In the genomic region with DNA sequence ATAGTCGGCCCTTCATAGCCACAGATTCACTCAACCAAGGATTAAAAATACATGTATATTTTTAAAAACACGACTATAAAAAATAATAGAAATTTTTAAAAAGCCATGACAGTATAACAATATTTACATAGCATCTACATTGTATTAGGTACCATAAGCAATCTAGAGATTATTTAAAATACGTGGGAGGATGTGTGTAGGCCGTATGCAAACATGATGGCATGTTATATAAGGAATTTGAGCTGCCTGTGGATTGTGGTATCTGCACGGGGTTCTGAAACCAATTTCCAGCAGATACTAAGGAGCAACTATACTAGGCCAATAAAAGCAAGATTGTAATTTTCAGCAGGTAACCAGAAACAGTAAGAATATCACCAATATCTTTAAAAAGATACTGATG, we compare ENCODE assay signal across 23 cellular contexts.
"Had no signal": no experiment of that assay in that cellular context is flagged by ENCODE, and none has a peak within 500 bp of the region (broad histone marks: within the 10 kb centered on the region; RNA-seq: fewer than 3 reads in every experiment).

No MANE protein-coding gene starts in this region.

- ATAC-seq: foreskin keratinocyte; left cardiac atrium; left ventricle myocardium superior; mucosa of descending colon; naive thymus-derived CD8-positive, alpha-beta T cell; stimulated activated memory B cell treated with anti-CD40 and anti-IgM and Interleukin-4, amounts not matched to agents 10 μg/mL and 1 μg/mL and 100 μg/mL, for 72 hours; upper lobe of right lung had no signal

- H3K9me3 ChIP-seq: mucosa of descending colon, ovary, tibial nerve, upper lobe of right lung, vagina had no signal

- H3K9me3 Mint-ChIP-seq: immature natural killer cell; stimulated activated memory B cell treated with anti-CD40 and anti-IgM and Interleukin-4, amounts not matched to agents 10 μg/mL and 1 μg/mL and 100 μg/mL, for 72 hours had no signal

- H3K27me3 Mint-ChIP-seq: naive thymus-derived CD8-positive, alpha-beta T cell; stimulated activated memory B cell treated with anti-CD40 and anti-IgM and Interleukin-4, amounts not matched to agents 10 μg/mL and 1 μg/mL and 100 μg/mL, for 72 hours; stimulated activated naive CD8-positive, alpha-beta T cell treated with anti-CD3 and anti-CD28 coated beads, Interleukin-15, Interleukin-2, amounts not matched to agents 100 ng/mL and 50 ng/mL, for 24 hours had no signal

- H3K27ac ChIP-seq: coronary artery, foreskin keratinocyte, neural progenitor cell, ovary, tibial nerve, upper lobe of right lung, vagina had no signal

- H2AFZ ChIP-seq: neural progenitor cell had no signal

- H3K27ac Mint-ChIP-seq: immature natural killer cell; neural progenitor cell; stimulated activated memory B cell treated with anti-CD40 and anti-IgM and Interleukin-4, amounts not matched to agents 10 μg/mL and 1 μg/mL and 100 μg/mL, for 72 hours; stimulated activated naive CD8-positive, alpha-beta T cell treated with anti-CD3 and anti-CD28 coated beads, Interleukin-15, Interleukin-2, amounts not matched to agents 100 ng/mL and 50 ng/mL, for 24 hours had no signal

- DNase-seq: effector CD4-positive, alpha-beta T cell; endodermal cell; erythroblast; foreskin keratinocyte; immature natural killer cell; kidney; left cardiac atrium; left ventricle myocardium superior; mesendoderm; mucosa of descending colon; naive thymus-derived CD8-positive, alpha-beta T cell; nucleus accumbens; ovary; stimulated activated CD4-positive, alpha-beta T cell treated with anti-CD3 and anti-CD28 coated beads, Interleukin-4, amount 100 ng/mL, for 1 hour; upper lobe of right lung had no signal

- H3K36me3 ChIP-seq: neural progenitor cell, ovary, tibial nerve, upper lobe of right lung, vagina had no signal

- FAIRE-seq: endothelial cell of umbilical vein, kidney had no signal

- H3K27me3 ChIP-seq: foreskin keratinocyte, neural progenitor cell, ovary, tibial nerve, upper lobe of right lung, vagina had no signal

- H3K4me3 ChIP-seq: coronary artery, lung, mucosa of descending colon, neural progenitor cell, ovary, tibial nerve, upper lobe of right lung, vagina had no signal

- H3K4me3 Mint-ChIP-seq: endodermal cell; immature natural killer cell; neural progenitor cell; stimulated activated memory B cell treated with anti-CD40 and anti-IgM and Interleukin-4, amounts not matched to agents 10 μg/mL and 1 μg/mL and 100 μg/mL, for 72 hours; stimulated activated naive CD8-positive, alpha-beta T cell treated with anti-CD3 and anti-CD28 coated beads, Interleukin-15, Interleukin-2, amounts not matched to agents 100 ng/mL and 50 ng/mL, for 24 hours had no signal

- H3K4me2 ChIP-seq: neural progenitor cell had no signal
